ENCODE assay signal across 11 cellular contexts in the genomic region with DNA sequence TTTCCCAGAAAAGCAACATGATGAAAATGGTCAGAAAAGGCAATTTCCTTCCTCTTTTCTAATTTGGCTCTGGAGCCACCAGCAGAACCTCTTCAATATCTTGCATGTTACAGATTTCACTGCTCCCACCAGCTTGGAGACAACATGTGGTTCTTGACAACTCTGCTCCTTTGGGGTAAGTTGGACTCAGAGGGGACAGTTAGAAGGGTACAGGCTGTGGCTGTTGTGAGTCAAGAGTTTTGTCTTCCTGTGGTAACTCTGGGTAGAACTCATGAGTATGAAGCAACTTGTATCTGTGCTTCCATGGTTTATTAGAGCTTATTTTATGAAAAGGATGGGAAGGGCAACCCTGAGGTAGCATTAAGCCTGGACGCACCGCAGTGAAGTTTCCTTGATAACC. TPM values are rescaled to one million over a fixed set of nuclear protein-coding genes. Genes with fewer than 3 reads are reported as not detected.
A peak's percentile ranks its signal among the peaks of the same experiment; 100 is the strongest.
DNase-seq lines count a peak whose midpoint lies in the region; ATAC-seq and TF ChIP-seq lines count a peak whose summit lies in the region.
"Not testable (repeated sequence)": the region's sequence is repeated elsewhere in the genome, so short reads cannot be mapped to it uniquely, and the experiment has no call there.
"Had no signal": no experiment of that assay in that cellular context is flagged by ENCODE, and none has a peak within 500 bp of the region (broad histone marks: within the 10 kb centered on the region; RNA-seq: fewer than 3 reads in every experiment).

TSS of gene FCGR1A (plus strand) at position 95 of the 400 bp plus-strand sequence. CDS start at position 145, 50 bp downstream.

- intact Hi-C loops in sciatic nerve (cut with DNase I), result not testable (repeated sequence)

- not testable (repeated sequence) for H3K36me3 ChIP-seq in thymus (ENCODE audit: control insufficient read depth, insufficient read depth)

- not testable (repeated sequence) for H3K9me3 Mint-ChIP-seq in activated CD8-positive, alpha-beta memory T cell treated with anti-CD3 and anti-CD28 coated beads, Interleukin-2, amount 10 ng/mL, durations not matched to agents 7 days and 5 days (ENCODE audit: low read depth); activated naive CD4-positive, alpha-beta T cell treated with anti-CD3 and anti-CD28 coated beads, Interleukin-2, amount 50 U/mL, for 72 hours; immature natural killer cell

- H3K27ac ChIP-seq in HL-60 (replicated peaks), result peak within 1 kb of the TSS; percentile 76
- H3K27ac ChIP-seq in thymus (ENCODE audit: low read depth), result not testable (repeated sequence)

- H3K36me3 Mint-ChIP-seq in activated CD8-positive, alpha-beta memory T cell treated with anti-CD3 and anti-CD28 coated beads, Interleukin-2, amount 10 ng/mL, durations not matched to agents 7 days and 5 days; activated naive CD4-positive, alpha-beta T cell treated with anti-CD3 and anti-CD28 coated beads, Interleukin-2, amount 50 U/mL, for 72 hours; immature natural killer cell: not testable (repeated sequence)

- H3K4me1 Mint-ChIP-seq in activated CD8-positive, alpha-beta memory T cell treated with anti-CD3 and anti-CD28 coated beads, Interleukin-2, amount 10 ng/mL, durations not matched to agents 7 days and 5 days; immature natural killer cell: not testable (repeated sequence)

- not testable (repeated sequence) for H3K4me3 Mint-ChIP-seq in activated CD8-positive, alpha-beta memory T cell treated with anti-CD3 and anti-CD28 coated beads, Interleukin-2, amount 10 ng/mL, durations not matched to agents 7 days and 5 days
- H3K4me3 Mint-ChIP-seq in immature natural killer cell, result peak within 1 kb of the TSS in 1 of 5 donors; percentile 54

- DNase-seq in HL-60 (ENCODE audit: low read depth in 1 of 2, low spot score in 1 of 2); activated CD8-positive, alpha-beta memory T cell treated with anti-CD3 and anti-CD28 coated beads, Interleukin-2, amount 10 ng/mL, durations not matched to agents 7 days and 5 days; activated naive CD4-positive, alpha-beta T cell treated with anti-CD3 and anti-CD28 coated beads, Interleukin-2, amount 50 U/mL, for 72 hours (ENCODE audit: low spot score in 2 of 2); immature natural killer cell; sciatic nerve (ENCODE audit: low spot score): not testable (repeated sequence)

- not testable (repeated sequence) for H3K9me3 ChIP-seq in mononuclear cell (ENCODE audit: low read depth, low read length); thymus (ENCODE audit: control insufficient read depth)

- TF ChIP-seq CTCF in HL-60 (IDR thresholded peaks at IDR 0.05; ENCODE audit: insufficient read depth, low read length), result not testable (repeated sequence)

- WGBS in thymus, result 92% methylated on average over 2 of the region's 2 CpGs

- H3K27ac Mint-ChIP-seq in activated CD8-positive, alpha-beta memory T cell treated with anti-CD3 and anti-CD28 coated beads, Interleukin-2, amount 10 ng/mL, durations not matched to agents 7 days and 5 days, result peak within 1 kb of the TSS; percentile 54
- H3K27ac Mint-ChIP-seq in activated naive CD4-positive, alpha-beta T cell treated with anti-CD3 and anti-CD28 coated beads, Interleukin-2, amount 50 U/mL, for 72 hours, result not testable (repeated sequence)
- H3K27ac Mint-ChIP-seq in immature natural killer cell, result peak within 1 kb of the TSS in 4 of 6 donors; percentile 46 to 80 (median 62)

- H3K4me3 ChIP-seq in HL-60 (replicated peaks; ENCODE audit: insufficient read depth, low read length), result peak within 1 kb of the TSS; percentile 18; the same call in 1 of the 2 replicates
- H3K4me3 ChIP-seq in mononuclear cell (ENCODE audit: low read length), result peak within 1 kb of the TSS; percentile 16
- H3K4me3 ChIP-seq in thymus (ENCODE audit: low read length), result not testable (repeated sequence)

- H3K27me3 ChIP-seq in HL-60 (ENCODE audit: insufficient read depth, poor library complexity, severe bottlenecking); mononuclear cell (ENCODE audit: insufficient read depth, low read length); thymus (ENCODE audit: control insufficient read depth, insufficient read depth): not testable (repeated sequence)

- not testable (repeated sequence) for H3K27me3 Mint-ChIP-seq in activated CD8-positive, alpha-beta memory T cell treated with anti-CD3 and anti-CD28 coated beads, Interleukin-2, amount 10 ng/mL, durations not matched to agents 7 days and 5 days; immature natural killer cell (ENCODE audit: low read depth in 3 of 3)

- H3K4me1 ChIP-seq in mononuclear cell (ENCODE audit: insufficient read depth, low read length); thymus (ENCODE audit: control insufficient read depth, insufficient read depth, low read length): not testable (repeated sequence)

- CTCF ChIA-PET in activated CD8-positive, alpha-beta memory T cell treated with anti-CD3 and anti-CD28 coated beads, Interleukin-2, amount 10 ng/mL, durations not matched to agents 7 days and 5 days (lab: Charles Lee), result not testable (repeated sequence)

- ATAC-seq in activated CD8-positive, alpha-beta memory T cell treated with anti-CD3 and anti-CD28 coated beads, Interleukin-2, amount 10 ng/mL, durations not matched to agents 7 days and 5 days, result peak; percentile 74
- ATAC-seq in activated naive CD4-positive, alpha-beta T cell treated with anti-CD3 and anti-CD28 coated beads, Interleukin-2, amount 50 U/mL, for 72 hours, result peak; percentile 33 to 35
- ATAC-seq in sciatic nerve, result peak; percentile 30

RNA-seq across cellular contexts. Expression of gene FCGR1A, which starts in this region (rescaled TPM):
- under 1 TPM in 1 of 2 experiments, not detected in 1; 0.70 TPM for total RNA-seq in activated CD8-positive, alpha-beta memory T cell treated with anti-CD3 and anti-CD28 coated beads, Interleukin-2, amount 10 ng/mL, durations not matched to agents 7 days and 5 days
- not detected for total RNA-seq in activated naive CD4-positive, alpha-beta T cell treated with anti-CD3 and anti-CD28 coated beads, Interleukin-2, amount 50 U/mL, for 72 hours
- polyA plus RNA-seq in immature natural killer cell (not detected), thymus (27.7 TPM)
- total RNA-seq in mononuclear cell (26.2 TPM), sciatic nerve (36.5 TPM)
- total RNA-seq: PC-9, RPMI7951 had no signal
- polyA plus RNA-seq: AG04450; CD4-positive, alpha-beta memory T cell had no signal

Comparison
In these comparisons a context has a peak if more than half of its experiments do, and no peak if none do; other contexts are left out.
1. RNA of gene FCGR1A (total RNA-seq): 36.5 TPM in sciatic nerve (single experiment) and 26.2 TPM in mononuclear cell (single experiment); 0.70 TPM in activated CD8-positive, alpha-beta memory T cell treated with anti-CD3 and anti-CD28 coated beads, Interleukin-2, amount 10 ng/mL, durations not matched to agents 7 days and 5 days and not detected in activated naive CD4-positive, alpha-beta T cell treated with anti-CD3 and anti-CD28 coated beads, Interleukin-2, amount 50 U/mL, for 72 hours; every median in the first group is over 10 times any median in the second.
2. RNA of gene FCGR1A (polyA plus RNA-seq): 27.7 TPM in thymus (single experiment); not detected in immature natural killer cell; every median in the first group is over 10 times any median in the second.
3. Peak in ATAC-seq in activated CD8-positive, alpha-beta memory T cell treated with anti-CD3 and anti-CD28 coated beads, Interleukin-2, amount 10 ng/mL, durations not matched to agents 7 days and 5 days; RNA of the gene not detected or under 1 TPM.
4. Peak in ATAC-seq in activated naive CD4-positive, alpha-beta T cell treated with anti-CD3 and anti-CD28 coated beads, Interleukin-2, amount 50 U/mL, for 72 hours; RNA of the gene not detected or under 1 TPM.
5. Peak in every context shown above with its lines, with median percentiles within 50 percentile points of each other: ATAC-seq.